33 cellular contexts compared by ENCODE assay signal in genomic region chr9:121587863-121588262, GRCh38.
"Had no signal": no experiment of that assay in that cellular context is flagged by ENCODE, and none has a peak within 500 bp of the region (broad histone marks: within the 10 kb centered on the region; RNA-seq: fewer than 3 reads in every experiment).

No MANE protein-coding gene starts in this region.

- DNase-seq: activated B cell treated with CpG ODN at 0.5 μM for 24 hours; activated CD4-positive, alpha-beta memory T cell treated with anti-CD3 and anti-CD28 coated beads for 36 hours; activated CD4-positive, alpha-beta T cell treated with anti-CD3 and anti-CD28 coated beads for 4 hours; activated CD4-positive, alpha-beta T cell treated with anti-CD3 and anti-CD28 coated beads, Interleukin-2, amount 10 ng/mL, durations not matched to agents 24 days and 14 days; activated CD4-positive, alpha-beta T cell treated with anti-CD3 and anti-CD28 coated beads, Interleukin-2, amount 50 U/mL, for 1 hour; activated CD4-positive, alpha-beta T cell treated with anti-CD3 and anti-CD28 coated beads, Interleukin-2, amount 50 U/mL, for 4 hours; activated CD4-positive, CD25-positive, alpha-beta regulatory T cell treated with anti-CD3 and anti-CD28 coated beads, Interleukin-2, amount 50 U/mL, for 72 hours; activated CD8-positive, alpha-beta memory T cell treated with anti-CD3 and anti-CD28 coated beads for 24 hours; activated CD8-positive, alpha-beta memory T cell treated with anti-CD3 and anti-CD28 coated beads, Interleukin-2, amount 10 ng/mL, durations not matched to agents 7 days and 5 days; activated CD8-positive, alpha-beta memory T cell treated with anti-CD3 and anti-CD28 coated beads, Interleukin-2, amount 50 U/mL, for 48 hours; activated CD8-positive, alpha-beta T cell treated with anti-CD3 and anti-CD28 coated beads, Interleukin-2, amount 10 ng/mL, durations not matched to agents 7 days and 5 days; activated effector memory CD4-positive, alpha-beta T cell treated with Interleukin-2 at 50 U/mL for 16 hours; activated gamma-delta T cell; activated naive CD4-positive, alpha-beta T cell treated with anti-CD3 and anti-CD28 coated beads for 36 hours; activated naive CD4-positive, alpha-beta T cell treated with anti-CD3 and anti-CD28 coated beads, Interleukin-2, amount 50 U/mL, for 16 hours; activated naive CD8-positive, alpha-beta T cell treated with anti-CD3 and anti-CD28 coated beads for 36 hours; activated T-cell treated with anti-CD3 and anti-CD28 coated beads, Interleukin-2, amount 50 U/mL, for 24 hours; activated T-cell treated with anti-CD3 and anti-CD28 coated beads, Interleukin-2, amount 50 U/mL, for 48 hours; adrenal gland; amniotic stem cell; aorta; body of pancreas; brain microvascular endothelial cell; cerebellar nuclear complex; T-helper 2 cell; T-helper 9 cell had no signal

- H3K27ac Mint-ChIP-seq: activated B cell treated with CpG ODN at 0.5 μM for 24 hours; activated CD4-positive, alpha-beta memory T cell treated with anti-CD3 and anti-CD28 coated beads for 36 hours; activated CD4-positive, alpha-beta T cell treated with anti-CD3 and anti-CD28 coated beads, Interleukin-2, amount 10 ng/mL, durations not matched to agents 24 days and 14 days; activated CD8-positive, alpha-beta memory T cell treated with anti-CD3 and anti-CD28 coated beads, Interleukin-2, amount 10 ng/mL, durations not matched to agents 7 days and 5 days; activated CD8-positive, alpha-beta T cell treated with anti-CD3 and anti-CD28 coated beads, Interleukin-2, amount 10 ng/mL, durations not matched to agents 7 days and 5 days; activated naive CD4-positive, alpha-beta T cell treated with anti-CD3 and anti-CD28 coated beads for 36 hours; activated naive CD4-positive, alpha-beta T cell treated with anti-CD3 and anti-CD28 coated beads, Interleukin-2, amount 50 U/mL, for 72 hours; activated naive CD8-positive, alpha-beta T cell treated with anti-CD3 and anti-CD28 coated beads for 36 hours; activated T-cell treated with anti-CD3 and anti-CD28 coated beads, Interleukin-2, amount 50 U/mL, for 24 hours; activated T-helper 2 cell treated with anti-CD3 and anti-CD28 coated beads, Interferon-gamma antibody, Interleukin-2, Interleukin-4, amounts not matched to agents 10 μg/mL and 5 μg/mL and 100 μg/mL, durations not matched to agents 14 hours and 24 hours and 36 hours; T-helper 1 cell treated with Interleukin-12 subunit alpha and Interleukin-12 subunit beta and Interleukin-4 antibody, amounts not matched to agents 30 μg/mL and 1 μg/mL, for 36 hours; T-helper 2 cell treated with Interferon-gamma antibody and Interleukin-4, amounts not matched to agents 5 μg/mL and 100 μg/mL, for 36 hours had no signal

- H3K9me3 Mint-ChIP-seq: activated B cell treated with CpG ODN at 0.5 μM for 24 hours; activated CD4-positive, alpha-beta memory T cell treated with anti-CD3 and anti-CD28 coated beads for 36 hours; activated CD4-positive, alpha-beta T cell treated with anti-CD3 and anti-CD28 coated beads, Interleukin-2, amount 10 ng/mL, durations not matched to agents 24 days and 14 days; activated naive CD4-positive, alpha-beta T cell treated with anti-CD3 and anti-CD28 coated beads for 36 hours; activated naive CD4-positive, alpha-beta T cell treated with anti-CD3 and anti-CD28 coated beads, Interleukin-2, amount 50 U/mL, for 72 hours; activated naive CD8-positive, alpha-beta T cell treated with anti-CD3 and anti-CD28 coated beads for 36 hours; activated T-cell treated with anti-CD3 and anti-CD28 coated beads, Interleukin-2, amount 50 U/mL, for 24 hours; activated T-helper 2 cell treated with anti-CD3 and anti-CD28 coated beads, Interferon-gamma antibody, Interleukin-2, Interleukin-4, amounts not matched to agents 10 μg/mL and 5 μg/mL and 100 μg/mL, durations not matched to agents 14 hours and 24 hours and 36 hours; central memory CD8-positive, alpha-beta T cell; T-helper 1 cell treated with Interleukin-12 subunit alpha and Interleukin-12 subunit beta and Interleukin-4 antibody, amounts not matched to agents 30 μg/mL and 1 μg/mL, for 36 hours; T-helper 2 cell treated with Interferon-gamma antibody and Interleukin-4, amounts not matched to agents 5 μg/mL and 100 μg/mL, for 36 hours had no signal

- H3K36me3 ChIP-seq: adrenal gland, brain microvascular endothelial cell, breast epithelium had no signal

- H3K4me3 ChIP-seq: adrenal gland, body of pancreas, breast epithelium had no signal

- H3K9me3 ChIP-seq: adrenal gland, body of pancreas, breast epithelium had no signal

- H3K27ac ChIP-seq: adrenal gland, body of pancreas, brain microvascular endothelial cell, breast epithelium, VCaP had no signal

- H3K27me3 ChIP-seq: adrenal gland, body of pancreas, brain microvascular endothelial cell, breast epithelium had no signal

- ATAC-seq: activated CD8-positive, alpha-beta memory T cell treated with anti-CD3 and anti-CD28 coated beads, Interleukin-2, amount 10 ng/mL, durations not matched to agents 7 days and 5 days; activated CD8-positive, alpha-beta T cell treated with anti-CD3 and anti-CD28 coated beads, Interleukin-2, amount 10 ng/mL, durations not matched to agents 7 days and 5 days; activated naive CD4-positive, alpha-beta T cell treated with anti-CD3 and anti-CD28 coated beads, Interleukin-2, amount 50 U/mL, for 72 hours; body of pancreas had no signal

- H3K4me1 Mint-ChIP-seq: activated B cell treated with CpG ODN at 0.5 μM for 24 hours; activated CD4-positive, alpha-beta T cell treated with anti-CD3 and anti-CD28 coated beads, Interleukin-2, amount 10 ng/mL, durations not matched to agents 24 days and 14 days; activated CD8-positive, alpha-beta memory T cell treated with anti-CD3 and anti-CD28 coated beads, Interleukin-2, amount 10 ng/mL, durations not matched to agents 7 days and 5 days; activated naive CD8-positive, alpha-beta T cell treated with anti-CD3 and anti-CD28 coated beads for 36 hours; central memory CD8-positive, alpha-beta T cell had no signal

- H3K4me3 Mint-ChIP-seq: activated B cell treated with CpG ODN at 0.5 μM for 24 hours; activated CD4-positive, alpha-beta memory T cell treated with anti-CD3 and anti-CD28 coated beads for 36 hours; activated CD4-positive, alpha-beta T cell treated with anti-CD3 and anti-CD28 coated beads, Interleukin-2, amount 10 ng/mL, durations not matched to agents 24 days and 14 days; activated CD8-positive, alpha-beta memory T cell treated with anti-CD3 and anti-CD28 coated beads, Interleukin-2, amount 10 ng/mL, durations not matched to agents 7 days and 5 days; activated CD8-positive, alpha-beta T cell treated with anti-CD3 and anti-CD28 coated beads, Interleukin-2, amount 10 ng/mL, durations not matched to agents 7 days and 5 days; activated naive CD4-positive, alpha-beta T cell treated with anti-CD3 and anti-CD28 coated beads for 36 hours; activated naive CD8-positive, alpha-beta T cell treated with anti-CD3 and anti-CD28 coated beads for 36 hours; activated T-cell treated with anti-CD3 and anti-CD28 coated beads, Interleukin-2, amount 50 U/mL, for 24 hours; central memory CD8-positive, alpha-beta T cell; T-helper 1 cell treated with Interleukin-12 subunit alpha and Interleukin-12 subunit beta and Interleukin-4 antibody, amounts not matched to agents 30 μg/mL and 1 μg/mL, for 36 hours; T-helper 2 cell treated with Interferon-gamma antibody and Interleukin-4, amounts not matched to agents 5 μg/mL and 100 μg/mL, for 36 hours had no signal

- H3K4me1 ChIP-seq: adrenal gland, breast epithelium had no signal

- H3K36me3 Mint-ChIP-seq: activated CD4-positive, alpha-beta memory T cell treated with anti-CD3 and anti-CD28 coated beads for 36 hours; activated CD8-positive, alpha-beta memory T cell treated with anti-CD3 and anti-CD28 coated beads, Interleukin-2, amount 10 ng/mL, durations not matched to agents 7 days and 5 days; activated naive CD4-positive, alpha-beta T cell treated with anti-CD3 and anti-CD28 coated beads, Interleukin-2, amount 50 U/mL, for 72 hours; activated naive CD8-positive, alpha-beta T cell treated with anti-CD3 and anti-CD28 coated beads for 36 hours had no signal
